8 cellular contexts compared by ENCODE assay signal in genomic region chr2:10304458-10305253, GRCh38. TPM values are rescaled to one million over a fixed set of nuclear protein-coding genes. Genes with fewer than 3 reads are reported as not detected.
DNase-seq lines count a peak whose midpoint lies in the region; ATAC-seq, FAIRE-seq and TF ChIP-seq lines count a peak whose summit lies in the region.

No MANE protein-coding gene starts in this region.

- no peak for TF ChIP-seq POLR2A in A549 (IDR thresholded peaks at IDR 0.05; ENCODE audit: low read length)

- H3K4me1 ChIP-seq in A549 (peaks cover 52% of the 10 kb centered on the region), mucosa of rectum (ENCODE audit: control insufficient read depth in 2 of 2, insufficient read depth in 2 of 2, low read length in 2 of 2) (peaks cover 30 to 38% of the 10 kb centered on the region in 2 donors)

- H3K9me3 ChIP-seq in A549 (no peaks in the 10 kb centered on the region), mucosa of rectum (ENCODE audit: control insufficient read depth in 2 of 2, low read length in 2 of 2) (no peaks in the 10 kb centered on the region)

- DNase-seq in A549 (ENCODE audit: low read depth in 1 of 2, low spot score in 1 of 2) = no peak
- no peak for DNase-seq in chondrocyte (ENCODE audit: low spot score)
- DNase-seq in inferior parietal cortex (ENCODE audit: extremely low spot score) = no peak
- DNase-seq in GM03348 (ENCODE audit: low spot score) = no peak
- no peak for DNase-seq in GM19240 (ENCODE audit: insufficient read length, low spot score)

- H3K27ac ChIP-seq in A549 = peak overlapping the region; percentile 95 to 98; a peak in 4 of 6 replicates
- peak overlapping the region; percentile 17 to 43 for H3K27ac ChIP-seq in mucosa of rectum (ENCODE audit: low read depth in 2 of 2, low read length in 2 of 2)

- H3K4me3 Mint-ChIP-seq in IgD-negative memory B cell (peak overlapping the region; percentile 81 to 98 (median 96)), chondrocyte (ENCODE audit: unreplicated experiment) (peak overlapping the region; percentile 83)

- H3K9ac ChIP-seq in mucosa of rectum (ENCODE audit: low read depth in 1 of 2, low read length in 2 of 2) = peak overlapping the region; percentile 76 to 87

- H3K27me3 Mint-ChIP-seq in IgD-negative memory B cell = no peaks in the 10 kb centered on the region
- no peaks in the 10 kb centered on the region for H3K27me3 Mint-ChIP-seq in chondrocyte (ENCODE audit: low read depth)

- no peaks in the 10 kb centered on the region for H3K36me3 ChIP-seq in mucosa of rectum (ENCODE audit: control insufficient read depth in 2 of 2, insufficient read depth in 2 of 2, low read length in 2 of 2)

- POLR2A ChIA-PET in A549 (lab: Yijun Ruan, JAX) = interaction anchor here (1.2 kb wide), 1 partner anchor 104 kb away, joined by 7 read pairs; no protein-coding TSS in a partner anchor

- H3K4me1 Mint-ChIP-seq in IgD-negative memory B cell = peaks cover 28 to 46% (median 35%) of the 10 kb centered on the region in 3 donors
- H3K4me1 Mint-ChIP-seq in chondrocyte (ENCODE audit: low read depth) = peaks cover 10% of the 10 kb centered on the region

- H3K4me2 ChIP-seq in A549 = peak overlapping the region; percentile 94

- TF ChIP-seq CTCF in A549 (IDR thresholded peaks at IDR 0.05) (no peak), chondrocyte (IDR thresholded peaks at IDR 0.05) (no peak)

- no peak for FAIRE-seq in A549 (lab: Jason Lieb, UNC)

- H3K36me3 Mint-ChIP-seq in IgD-negative memory B cell = peaks cover 1% of the 10 kb centered on the region
- H3K36me3 Mint-ChIP-seq in chondrocyte (ENCODE audit: low read depth) = no peaks in the 10 kb centered on the region

- no peak for ATAC-seq in A549
- ATAC-seq in GM19351 (IDR thresholded peaks at IDR 0.05; ENCODE audit: unreplicated experiment) = no peak

- 88% methylated on average over 28 of the region's 28 CpGs for WGBS in A549 (ENCODE audit: missing lambda C conversion rate)

- CTCF ChIA-PET in A549 (lab: Yijun Ruan, JAX) = interaction anchor here (1.0 to 14.1 kb wide), 18 partner anchors 13 to 214 kb away, joined by 3 to 215 read pairs (median 8); no protein-coding TSS in a partner anchor

- TF ChIP-seq EP300 in A549 (IDR thresholded peaks at IDR 0.05) = no peak

- H3K4me3 ChIP-seq in A549 = peak overlapping the region; percentile 84
- H3K4me3 ChIP-seq in mucosa of rectum (ENCODE audit: low read length in 2 of 2) = peak overlapping the region; percentile 89 to 91

- H3K27ac Mint-ChIP-seq in IgD-negative memory B cell (peak overlapping the region in 2 of 3 donors; percentile 88 to 90), chondrocyte (ENCODE audit: unreplicated experiment) (no peak overlapping the region)

- TF ChIP-seq RAD21 in A549 (conservative IDR thresholded peaks at IDR 0.05 in 1 of 2, IDR thresholded peaks at IDR 0.05 in 1 of 2) = no peak

- H3K9me3 Mint-ChIP-seq in IgD-negative memory B cell = no peaks in the 10 kb centered on the region
- no peaks in the 10 kb centered on the region for H3K9me3 Mint-ChIP-seq in chondrocyte (ENCODE audit: low read depth)

- no peaks in the 10 kb centered on the region for H3K27me3 ChIP-seq in mucosa of rectum (ENCODE audit: control insufficient read depth in 2 of 2, insufficient read depth in 2 of 2, low read length in 2 of 2)

TF ChIP-seq in A549, 52 proteins besides CTCF, POLR2A, EP300 and RAD21:
- TF ChIP-seq, protein P1, sequence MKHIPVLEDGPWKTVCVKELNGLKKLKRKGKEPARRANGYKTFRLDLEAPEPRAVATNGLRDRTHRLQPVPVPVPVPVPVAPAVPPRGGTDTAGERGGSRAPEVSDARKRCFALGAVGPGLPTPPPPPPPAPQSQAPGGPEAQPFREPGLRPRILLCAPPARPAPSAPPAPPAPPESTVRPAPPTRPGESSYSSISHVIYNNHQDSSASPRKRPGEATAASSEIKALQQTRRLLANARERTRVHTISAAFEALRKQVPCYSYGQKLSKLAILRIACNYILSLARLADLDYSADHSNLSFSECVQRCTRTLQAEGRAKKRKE (CRISPR knock-in tag; IDR thresholded peaks at IDR 0.05; ENCODE audit: low read depth) = no peak
- TF ChIP-seq, protein P2, sequence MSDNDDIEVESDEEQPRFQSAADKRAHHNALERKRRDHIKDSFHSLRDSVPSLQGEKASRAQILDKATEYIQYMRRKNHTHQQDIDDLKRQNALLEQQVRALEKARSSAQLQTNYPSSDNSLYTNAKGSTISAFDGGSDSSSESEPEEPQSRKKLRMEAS (IDR thresholded peaks at IDR 0.05) = no peak
- TF ChIP-seq FOXS1 (CRISPR knock-in tag; IDR thresholded peaks at IDR 0.05) (no peak), HMGXB4 (CRISPR knock-in tag; IDR thresholded peaks at IDR 0.05; ENCODE audit: borderline replicate concordance) (no peak), JUNB (IDR thresholded peaks at IDR 0.05) (no peak), NPAS2 (CRISPR knock-in tag; IDR thresholded peaks at IDR 0.05; ENCODE audit: borderline replicate concordance) (no peak), SMC3 (IDR thresholded peaks at IDR 0.05) (no peak), MAFK (IDR thresholded peaks at IDR 0.05; ENCODE audit: partially characterized antibody) (no peak)

RNA-seq across cellular contexts. Expression of gene HPCAL1, which starts 2.0 kb away (rescaled TPM):
- polyA plus RNA-seq in A549 (2011; rRNA removed) = 37.8 and 44.4 TPM in 2 replicates
- polyA plus RNA-seq in A549 (2012; cell fraction: cytosol; rRNA removed) = 146 and 175 TPM in 2 replicates
- polyA plus RNA-seq in A549 (2012; cell fraction: nucleus; rRNA removed) = 151 and 164 TPM in 2 replicates
- 66.4 to 78.8 TPM (median 66.9 TPM) in 3 replicates for polyA plus RNA-seq in A549 (2017; fragmentation: RNase III; extraction: RNeasy Plus Mini Kit Qiagen cat#74134 plus additional on column Dnase treatment)
- polyA minus RNA-seq in A549 (2011; rRNA and poly(A)+ RNA removed) = 26.0 and 43.0 TPM in 2 replicates
- polyA plus RNA-seq in IgD-negative memory B cell = 89.2 TPM
- total RNA-seq in chondrocyte = 18.7 to 44.0 TPM (median 19.3 TPM) in 3 replicates
